Comparison of ENCODE assay signal across 29 cellular contexts in genomic region chr17:76952402-76952801, GRCh38.
"Had no signal": no experiment of that assay in that cellular context is flagged by ENCODE, and none has a peak within 500 bp of the region (broad histone marks: within the 10 kb centered on the region; RNA-seq: fewer than 3 reads in every experiment).

No MANE protein-coding gene starts in this region.

- FAIRE-seq: islet of Langerhans, kidney, small intestine, urothelium cell line had no signal

- H3K27ac ChIP-seq: left lung, lower lobe of right lung, neutrophil, right atrium auricular region, spleen, suprapubic skin, thoracic aorta, tibial artery, upper lobe of right lung had no signal

- H3K4me1 ChIP-seq: left lung, lower lobe of right lung, right atrium auricular region, suprapubic skin, upper lobe of right lung had no signal

- H3K4me1 Mint-ChIP-seq: immature natural killer cell; nephron; stimulated activated effector memory CD8-positive, alpha-beta T cell treated with anti-CD3 and anti-CD28 coated beads, Interleukin-12 subunit alpha, Interleukin-12 subunit beta, amount 100 ng/mL, for 72 hours had no signal

- H3K4me3 ChIP-seq: left lung, lower lobe of right lung, right atrium auricular region, spleen, suprapubic skin, thoracic aorta, tibial artery, upper lobe of right lung had no signal

- ATAC-seq: left colon; left lung; lower lobe of right lung; naive thymus-derived CD8-positive, alpha-beta T cell; sciatic nerve; stimulated activated effector memory CD8-positive, alpha-beta T cell treated with anti-CD3 and anti-CD28 coated beads, Interleukin-12 subunit alpha, Interleukin-12 subunit beta, amount 100 ng/mL, for 72 hours; upper lobe of right lung had no signal

- DNase-seq: hypothalamus; immature natural killer cell; left colon; left lung; mammary epithelial cell; mesenchymal stem cell; naive thymus-derived CD8-positive, alpha-beta T cell; occipital lobe; small intestine; stimulated activated CD4-positive, alpha-beta T cell treated with anti-CD3 and anti-CD28 coated beads, Interleukin-4, amount 100 ng/mL, for 24 hours; stimulated activated naive CD4-positive, alpha-beta T cell; tibial artery; trophoblast cell; upper lobe of right lung had no signal

- H3K36me3 Mint-ChIP-seq: immature natural killer cell; naive thymus-derived CD8-positive, alpha-beta T cell; stimulated activated effector memory CD8-positive, alpha-beta T cell treated with anti-CD3 and anti-CD28 coated beads, Interleukin-12 subunit alpha, Interleukin-12 subunit beta, amount 100 ng/mL, for 72 hours had no signal

- H3K9me3 Mint-ChIP-seq: immature natural killer cell; naive thymus-derived CD8-positive, alpha-beta T cell; nephron; neural crest cell; stimulated activated effector memory CD8-positive, alpha-beta T cell treated with anti-CD3 and anti-CD28 coated beads, Interleukin-12 subunit alpha, Interleukin-12 subunit beta, amount 100 ng/mL, for 72 hours; stimulated activated naive CD8-positive, alpha-beta T cell treated with anti-CD3 and anti-CD28 coated beads, Interleukin-15, Interleukin-2, amounts not matched to agents 100 ng/mL and 50 ng/mL, for 24 hours had no signal

- H3K27me3 ChIP-seq: right atrium auricular region had no signal

- H3K36me3 ChIP-seq: left lung, lower lobe of right lung, neutrophil, right atrium auricular region, spleen, suprapubic skin, thoracic aorta, tibial artery, upper lobe of right lung had no signal

- H3K27me3 Mint-ChIP-seq: naive thymus-derived CD8-positive, alpha-beta T cell; stimulated activated naive CD8-positive, alpha-beta T cell treated with anti-CD3 and anti-CD28 coated beads, Interleukin-15, Interleukin-2, amounts not matched to agents 100 ng/mL and 50 ng/mL, for 24 hours had no signal

- H3K27ac Mint-ChIP-seq: nephron; progenitor cell of endocrine pancreas; stimulated activated effector memory CD8-positive, alpha-beta T cell treated with anti-CD3 and anti-CD28 coated beads, Interleukin-12 subunit alpha, Interleukin-12 subunit beta, amount 100 ng/mL, for 72 hours; stimulated activated naive CD8-positive, alpha-beta T cell treated with anti-CD3 and anti-CD28 coated beads, Interleukin-15, Interleukin-2, amounts not matched to agents 100 ng/mL and 50 ng/mL, for 24 hours had no signal

- H3K4me3 Mint-ChIP-seq: immature natural killer cell; naive thymus-derived CD8-positive, alpha-beta T cell; nephron; neural crest cell; stimulated activated effector memory CD8-positive, alpha-beta T cell treated with anti-CD3 and anti-CD28 coated beads, Interleukin-12 subunit alpha, Interleukin-12 subunit beta, amount 100 ng/mL, for 72 hours; stimulated activated naive CD8-positive, alpha-beta T cell treated with anti-CD3 and anti-CD28 coated beads, Interleukin-15, Interleukin-2, amounts not matched to agents 100 ng/mL and 50 ng/mL, for 24 hours had no signal

- H3K9me3 ChIP-seq: left lung, lower lobe of right lung, neutrophil, right atrium auricular region, spleen, suprapubic skin, thoracic aorta, tibial artery, upper lobe of right lung had no signal
